10 cellular contexts compared by ENCODE assay signal in the genomic region with DNA sequence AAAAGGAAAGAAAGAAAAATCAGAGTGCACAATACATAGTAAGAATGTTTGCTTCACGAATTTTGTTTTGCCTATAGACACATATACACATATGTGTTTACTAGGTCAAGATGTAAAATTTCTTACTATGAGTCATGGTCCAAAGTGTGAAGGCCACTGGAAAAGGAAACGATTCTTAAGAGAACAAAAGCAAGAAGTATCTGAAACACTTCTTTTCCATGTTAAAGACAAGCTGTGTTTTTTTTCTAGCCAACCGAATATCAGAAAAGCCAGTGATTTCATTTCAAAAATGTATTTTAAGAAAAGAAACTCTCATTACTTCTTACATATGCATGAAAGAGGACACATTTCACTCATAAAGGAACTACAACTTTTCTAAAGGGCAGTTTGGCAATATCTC. TPM values are rescaled to one million over a fixed set of nuclear protein-coding genes. Genes with fewer than 3 reads are reported as not detected.
A peak's percentile ranks its signal among the peaks of the same experiment; 100 is the strongest.
DNase-seq lines count a peak whose midpoint lies in the region; ATAC-seq lines count a peak whose summit lies in the region.
"Had no signal": no experiment of that assay in that cellular context is flagged by ENCODE, and none has a peak within 500 bp of the region (broad histone marks: within the 10 kb centered on the region; RNA-seq: fewer than 3 reads in every experiment).

No MANE protein-coding gene starts in this region.

- intact Hi-C loops in activated CD4-positive, alpha-beta T cell treated with anti-CD3 and anti-CD28 coated beads, Interleukin-2, amount 10 ng/mL, durations not matched to agents 24 days and 14 days (cut with micrococcal nuclease) = no loop called here
- intact Hi-C loops in activated CD4-positive, alpha-beta T cell treated with anti-CD3 and anti-CD28 coated beads for 36 hours (cut with DNase I, micrococcal nuclease) = loop anchor here in 1 of 2 experiments (2.0 kb wide), 1 partner anchor 22 kb away; no protein-coding TSS in a partner anchor
- intact Hi-C loops in activated CD4-positive, alpha-beta memory T cell treated with anti-CD3 and anti-CD28 coated beads for 36 hours (cut with micrococcal nuclease) = loop anchor here (1.0 kb wide), 1 partner anchor 24 kb away; no protein-coding TSS in a partner anchor

- H3K4me1 Mint-ChIP-seq in activated CD4-positive, alpha-beta T cell treated with anti-CD3 and anti-CD28 coated beads, Interleukin-2, amount 10 ng/mL, durations not matched to agents 24 days and 14 days = peaks cover 32% of the 10 kb centered on the region
- H3K4me1 Mint-ChIP-seq in activated CD4-positive, alpha-beta T cell treated with anti-CD3 and anti-CD28 coated beads for 36 hours = peaks cover 27% of the 10 kb centered on the region
- peaks cover 33% of the 10 kb centered on the region for H3K4me1 Mint-ChIP-seq in activated CD4-positive, alpha-beta memory T cell treated with anti-CD3 and anti-CD28 coated beads for 36 hours (ENCODE audit: low read depth)
- H3K4me1 Mint-ChIP-seq in stimulated activated memory B cell treated with anti-CD40 and anti-IgM and Interleukin-4, amounts not matched to agents 10 μg/mL and 1 μg/mL and 100 μg/mL, for 72 hours = peaks cover 30% of the 10 kb centered on the region

- no peaks in the 10 kb centered on the region for H3K27me3 Mint-ChIP-seq in activated CD4-positive, alpha-beta T cell treated with anti-CD3 and anti-CD28 coated beads, Interleukin-2, amount 10 ng/mL, durations not matched to agents 24 days and 14 days
- no peaks in the 10 kb centered on the region for H3K27me3 Mint-ChIP-seq in activated CD4-positive, alpha-beta T cell treated with anti-CD3 and anti-CD28 coated beads for 36 hours
- H3K27me3 Mint-ChIP-seq in activated CD4-positive, alpha-beta memory T cell treated with anti-CD3 and anti-CD28 coated beads for 36 hours = no peaks in the 10 kb centered on the region
- no peaks in the 10 kb centered on the region for H3K27me3 Mint-ChIP-seq in stimulated activated memory B cell treated with anti-CD40 and anti-IgM and Interleukin-4, amounts not matched to agents 10 μg/mL and 1 μg/mL and 100 μg/mL, for 72 hours

- POLR2A ChIA-PET in activated CD4-positive, alpha-beta T cell treated with anti-CD3 and anti-CD28 coated beads for 36 hours (lab: Charles Lee) = interaction anchor here (0.6 kb wide), 1 partner anchor 52 kb away, joined by 6 read pairs; the partner anchor contains the start of gene XRCC5
- POLR2A ChIA-PET in activated CD4-positive, alpha-beta memory T cell treated with anti-CD3 and anti-CD28 coated beads for 36 hours (lab: Charles Lee) = interaction anchor here (0.7 to 1.0 kb wide), 2 partner anchors 12 to 41 kb away, joined by 3 read pairs; no protein-coding TSS in a partner anchor

- no peak for ATAC-seq in activated CD4-positive, alpha-beta T cell treated with anti-CD3 and anti-CD28 coated beads for 36 hours
- peak; percentile 42 for ATAC-seq in HG02840 (IDR thresholded peaks at IDR 0.05; ENCODE audit: low FRiP score, unreplicated experiment)
- no peak for ATAC-seq in stimulated activated memory B cell treated with anti-CD40 and anti-IgM and Interleukin-4, amounts not matched to agents 10 μg/mL and 1 μg/mL and 100 μg/mL, for 72 hours

- no peak for DNase-seq in activated CD4-positive, alpha-beta T cell treated with anti-CD3 and anti-CD28 coated beads, Interleukin-2, amount 10 ng/mL, durations not matched to agents 24 days and 14 days
- DNase-seq in activated CD4-positive, alpha-beta T cell treated with anti-CD3 and anti-CD28 coated beads for 36 hours = no peak
- DNase-seq in activated CD4-positive, alpha-beta memory T cell treated with anti-CD3 and anti-CD28 coated beads for 36 hours = no peak
- DNase-seq in epidermal melanocyte (ENCODE audit: insufficient read length, low spot score) (no peak), NCI-H2107 (lab: John Stamatoyannopoulos, UW) (no peak), NCI-H510A (lab: John Stamatoyannopoulos, UW) (no peak)
- DNase-seq: NCI-H1930; stimulated activated CD4-positive, alpha-beta T cell treated with anti-CD3 and anti-CD28 coated beads, Interleukin-4, amount 100 ng/mL, for 1 hour had no signal

- CTCF ChIA-PET in activated CD4-positive, alpha-beta T cell treated with anti-CD3 and anti-CD28 coated beads for 36 hours (lab: Charles Lee) = interaction anchor here (0.7 to 1.3 kb wide), 3 partner anchors 13 to 58 kb away, joined by 3 to 4 read pairs (median 3); partner anchors contain the start of genes PECR and TMEM169
- CTCF ChIA-PET in activated CD4-positive, alpha-beta memory T cell treated with anti-CD3 and anti-CD28 coated beads for 36 hours (lab: Charles Lee) = interaction anchor here (4.3 kb wide), 1 partner anchor 23 kb away, joined by 33 read pairs; no protein-coding TSS in a partner anchor

- H3K27ac Mint-ChIP-seq in activated CD4-positive, alpha-beta T cell treated with anti-CD3 and anti-CD28 coated beads, Interleukin-2, amount 10 ng/mL, durations not matched to agents 24 days and 14 days = peak overlapping the region; percentile 41
- no peak overlapping the region for H3K27ac Mint-ChIP-seq in activated CD4-positive, alpha-beta T cell treated with anti-CD3 and anti-CD28 coated beads for 36 hours
- peak overlapping the region; percentile 51 for H3K27ac Mint-ChIP-seq in activated CD4-positive, alpha-beta memory T cell treated with anti-CD3 and anti-CD28 coated beads for 36 hours
- peak overlapping the region; percentile 96 for H3K27ac Mint-ChIP-seq in stimulated activated memory B cell treated with anti-CD40 and anti-IgM and Interleukin-4, amounts not matched to agents 10 μg/mL and 1 μg/mL and 100 μg/mL, for 72 hours

- peaks cover 20% of the 10 kb centered on the region for H3K36me3 Mint-ChIP-seq in activated CD4-positive, alpha-beta T cell treated with anti-CD3 and anti-CD28 coated beads, Interleukin-2, amount 10 ng/mL, durations not matched to agents 24 days and 14 days (ENCODE audit: low read depth)
- peaks cover 20% of the 10 kb centered on the region for H3K36me3 Mint-ChIP-seq in activated CD4-positive, alpha-beta T cell treated with anti-CD3 and anti-CD28 coated beads for 36 hours (ENCODE audit: low read depth)
- H3K36me3 Mint-ChIP-seq in activated CD4-positive, alpha-beta memory T cell treated with anti-CD3 and anti-CD28 coated beads for 36 hours = peaks cover 9% of the 10 kb centered on the region
- peaks cover 10% of the 10 kb centered on the region for H3K36me3 Mint-ChIP-seq in stimulated activated memory B cell treated with anti-CD40 and anti-IgM and Interleukin-4, amounts not matched to agents 10 μg/mL and 1 μg/mL and 100 μg/mL, for 72 hours

- H3K4me3 Mint-ChIP-seq in activated CD4-positive, alpha-beta T cell treated with anti-CD3 and anti-CD28 coated beads, Interleukin-2, amount 10 ng/mL, durations not matched to agents 24 days and 14 days = no peak overlapping the region
- H3K4me3 Mint-ChIP-seq in activated CD4-positive, alpha-beta T cell treated with anti-CD3 and anti-CD28 coated beads for 36 hours = no peak overlapping the region
- no peak overlapping the region for H3K4me3 Mint-ChIP-seq in activated CD4-positive, alpha-beta memory T cell treated with anti-CD3 and anti-CD28 coated beads for 36 hours
- H3K4me3 Mint-ChIP-seq in stimulated activated memory B cell treated with anti-CD40 and anti-IgM and Interleukin-4, amounts not matched to agents 10 μg/mL and 1 μg/mL and 100 μg/mL, for 72 hours = no peak overlapping the region

- no peaks in the 10 kb centered on the region for H3K9me3 Mint-ChIP-seq in activated CD4-positive, alpha-beta T cell treated with anti-CD3 and anti-CD28 coated beads, Interleukin-2, amount 10 ng/mL, durations not matched to agents 24 days and 14 days
- H3K9me3 Mint-ChIP-seq in activated CD4-positive, alpha-beta T cell treated with anti-CD3 and anti-CD28 coated beads for 36 hours (ENCODE audit: low read depth) = no peaks in the 10 kb centered on the region
- peaks cover 2% of the 10 kb centered on the region for H3K9me3 Mint-ChIP-seq in activated CD4-positive, alpha-beta memory T cell treated with anti-CD3 and anti-CD28 coated beads for 36 hours
- H3K9me3 Mint-ChIP-seq in stimulated activated memory B cell treated with anti-CD40 and anti-IgM and Interleukin-4, amounts not matched to agents 10 μg/mL and 1 μg/mL and 100 μg/mL, for 72 hours = peaks cover 3% of the 10 kb centered on the region

RNA-seq across cellular contexts. Expression of gene PECR, which starts 24.9 kb away (rescaled TPM):
- total RNA-seq in activated CD4-positive, alpha-beta T cell treated with anti-CD3 and anti-CD28 coated beads, Interleukin-2, amount 10 ng/mL, durations not matched to agents 24 days and 14 days = 13.1 and 15.3 TPM in 2 replicates
- total RNA-seq in activated CD4-positive, alpha-beta T cell treated with anti-CD3 and anti-CD28 coated beads for 36 hours = 10 to 100 TPM; 17.0 to 20.8 TPM
- 10 to 100 TPM; 23.3 to 27.6 TPM for total RNA-seq in activated CD4-positive, alpha-beta memory T cell treated with anti-CD3 and anti-CD28 coated beads for 36 hours

RNA-seq across cellular contexts. Expression of gene TMEM169, which starts 25.0 kb away (rescaled TPM):
- total RNA-seq in activated CD4-positive, alpha-beta T cell treated with anti-CD3 and anti-CD28 coated beads, Interleukin-2, amount 10 ng/mL, durations not matched to agents 24 days and 14 days = 0.51 and 0.97 TPM in 2 replicates
- 1 to 10 TPM; 1.6 to 1.8 TPM for total RNA-seq in activated CD4-positive, alpha-beta T cell treated with anti-CD3 and anti-CD28 coated beads for 36 hours
- total RNA-seq in activated CD4-positive, alpha-beta memory T cell treated with anti-CD3 and anti-CD28 coated beads for 36 hours = 1 to 10 TPM; 2.0 to 2.7 TPM

RNA-seq across cellular contexts. Expression of gene MREG, which starts 43.4 kb away (rescaled TPM):
- total RNA-seq in activated CD4-positive, alpha-beta T cell treated with anti-CD3 and anti-CD28 coated beads, Interleukin-2, amount 10 ng/mL, durations not matched to agents 24 days and 14 days = 10.6 and 10.9 TPM in 2 replicates
- 1 to 10 TPM; 9.1 to 9.8 TPM for total RNA-seq in activated CD4-positive, alpha-beta T cell treated with anti-CD3 and anti-CD28 coated beads for 36 hours
- 10 to 100 TPM; 10.2 to 10.4 TPM for total RNA-seq in activated CD4-positive, alpha-beta memory T cell treated with anti-CD3 and anti-CD28 coated beads for 36 hours

RNA-seq across cellular contexts. Expression of gene XRCC5, which starts 52.4 kb away (rescaled TPM):
- total RNA-seq in activated CD4-positive, alpha-beta T cell treated with anti-CD3 and anti-CD28 coated beads, Interleukin-2, amount 10 ng/mL, durations not matched to agents 24 days and 14 days = 476 and 510 TPM in 2 replicates
- total RNA-seq in activated CD4-positive, alpha-beta T cell treated with anti-CD3 and anti-CD28 coated beads for 36 hours = 100 to 1,000 TPM; 395 to 536 TPM
- 100 to 1,000 TPM; 510 to 515 TPM for total RNA-seq in activated CD4-positive, alpha-beta memory T cell treated with anti-CD3 and anti-CD28 coated beads for 36 hours
